Comparison of ENCODE assay signal across 9 cellular contexts in the genomic region with DNA sequence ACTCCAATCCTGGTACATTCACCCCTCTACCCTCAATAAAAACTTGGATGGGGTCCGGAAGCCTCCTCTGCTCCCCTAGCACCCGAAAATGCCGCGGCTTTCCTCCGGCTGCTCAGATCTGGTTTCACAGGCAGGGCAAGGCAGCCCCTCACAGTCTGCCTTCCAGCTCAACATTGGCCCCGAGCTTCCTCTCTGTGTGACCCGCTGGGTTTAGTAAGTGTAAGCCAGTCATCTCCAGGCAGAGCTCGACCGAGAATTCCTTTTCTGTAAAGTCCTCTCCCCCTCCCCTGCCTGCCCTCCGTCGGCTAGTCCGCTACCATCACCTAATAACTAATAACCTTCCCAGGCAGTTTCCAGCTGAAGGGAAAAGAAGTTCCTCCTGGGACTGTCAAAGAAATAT. TPM values are rescaled to one million over a fixed set of nuclear protein-coding genes. Genes with fewer than 3 reads are reported as not detected.
DNase-seq lines count a peak whose midpoint lies in the region; ATAC-seq, FAIRE-seq and TF ChIP-seq lines count a peak whose summit lies in the region.
"Had no signal": no experiment of that assay in that cellular context is flagged by ENCODE, and none has a peak within 500 bp of the region (broad histone marks: within the 10 kb centered on the region; RNA-seq: fewer than 3 reads in every experiment).

No MANE protein-coding gene starts in this region.

- FAIRE-seq in GM12891 (lab: Jason Lieb, UNC), result no peak

- TF ChIP-seq CTCF in dorsolateral prefrontal cortex (IDR thresholded peaks at IDR 0.05 in 54 of 56, conservative IDR thresholded peaks at IDR 0.05 in 2 of 56; ENCODE audit: low read depth in 1 of 56, partially characterized antibody in 56 of 56) (no peak), lower lobe of right lung (IDR thresholded peaks at IDR 0.05) (no peak)

- H3K36me3 ChIP-seq in lower lobe of right lung (no peaks in the 10 kb centered on the region), subcutaneous abdominal adipose tissue (ENCODE audit: control insufficient read depth in 5 of 5, insufficient read depth in 5 of 5, low read length in 5 of 5) (no peaks in the 10 kb centered on the region)

- H3K9me3 ChIP-seq in lower lobe of right lung, result no peaks in the 10 kb centered on the region
- no peaks in the 10 kb centered on the region for H3K9me3 ChIP-seq in subcutaneous abdominal adipose tissue (ENCODE audit: control insufficient read depth in 5 of 5, low read length in 5 of 5)

- TF ChIP-seq POLR2A in GM12891 (IDR thresholded peaks at IDR 0.05; ENCODE audit: low read depth, low read length), result no peak

- peak overlapping the region in 55 of 59 donors; percentile 10 to 68 (median 44) for H3K4me3 ChIP-seq in dorsolateral prefrontal cortex
- H3K4me3 ChIP-seq in lower lobe of right lung, result peak overlapping the region; percentile 46
- peak overlapping the region in 4 of 5 donors; percentile 18 to 49 (median 36) for H3K4me3 ChIP-seq in subcutaneous abdominal adipose tissue (ENCODE audit: low read depth in 1 of 5, low read length in 5 of 5)

- ATAC-seq in lower lobe of right lung, result peak; percentile 11 to 46
- ATAC-seq in HG03457 (IDR thresholded peaks at IDR 0.05; ENCODE audit: unreplicated experiment), result no peak
- ATAC-seq in GM19328 (IDR thresholded peaks at IDR 0.05; ENCODE audit: unreplicated experiment), result no peak
- ATAC-seq: activated CD4-positive, alpha-beta T cell treated with anti-CD3 and anti-CD28 coated beads for 36 hours had no signal

- peaks cover 10% of the 10 kb centered on the region for H3K4me1 ChIP-seq in lower lobe of right lung
- H3K4me1 ChIP-seq in subcutaneous abdominal adipose tissue (ENCODE audit: control insufficient read depth in 5 of 5, insufficient read depth in 5 of 5, low read length in 5 of 5), result peaks cover 0 to 28% (median 18%) of the 10 kb centered on the region in 5 donors

- H3K27ac ChIP-seq in dorsolateral prefrontal cortex (peak overlapping the region in 6 of 59 donors; percentile 13 to 51 (median 34)), lower lobe of right lung (peak overlapping the region; percentile 64), subcutaneous abdominal adipose tissue (ENCODE audit: low read depth, low read length) (peak overlapping the region; percentile 24)

- DNase-seq in M059J (ENCODE audit: low read depth), result peak; percentile 58
- DNase-seq in dorsolateral prefrontal cortex, result no peak
- DNase-seq in lower lobe of right lung, result peak; percentile 47
- no peak for DNase-seq in 8988T
- no peak for DNase-seq in GM12891 (ENCODE audit: insufficient read length, low spot score)
- DNase-seq: activated CD4-positive, alpha-beta T cell treated with anti-CD3 and anti-CD28 coated beads for 36 hours had no signal

- H3K27me3 ChIP-seq in dorsolateral prefrontal cortex, result peaks cover 0 to 46% (median 1%) of the 10 kb centered on the region in 45 donors
- peaks cover 15% of the 10 kb centered on the region for H3K27me3 ChIP-seq in lower lobe of right lung (ENCODE audit: low read depth)
- peaks cover 6 to 15% (median 12%) of the 10 kb centered on the region in 5 donors for H3K27me3 ChIP-seq in subcutaneous abdominal adipose tissue (ENCODE audit: control insufficient read depth in 5 of 5, insufficient read depth in 4 of 5, low read length in 5 of 5)

- intact Hi-C loops in dorsolateral prefrontal cortex (cut with DNase I) (loop anchor here in 1 of 2 donors (10.0 kb wide), 1 partner anchor 1375 kb away; no protein-coding TSS in a partner anchor), lower lobe of right lung (cut with DNase I) (no loop called here)

- peak overlapping the region in 1 of 5 donors; percentile 44 for H3K9ac ChIP-seq in subcutaneous abdominal adipose tissue (ENCODE audit: low read length in 5 of 5)

TF ChIP-seq in GM12891, 5 proteins besides CTCF, POLR2A, EP300 and RAD21:
- TF ChIP-seq POLR2AphosphoS5 (IDR thresholded peaks at IDR 0.05; ENCODE audit: low read depth, low read length), result no peak
- no peak for TF ChIP-seq PAX5 (IDR thresholded peaks at IDR 0.05; ENCODE audit: insufficient read depth, low read length, severe bottlenecking)
- TF ChIP-seq SPI1 (IDR thresholded peaks at IDR 0.05; ENCODE audit: low read depth, low read length), result no peak
- TF ChIP-seq TAF1 (IDR thresholded peaks at IDR 0.05; ENCODE audit: low read depth, low read length), result no peak
- TF ChIP-seq POU2F2 (IDR thresholded peaks at IDR 0.05; ENCODE audit: low read depth, low read length), result no peak

RNA-seq across cellular contexts. Expression of gene INHBA, which starts 3.4 kb away (rescaled TPM):
- total RNA-seq in M059J (2014; rRNA removed; shearing (Covaris generic)), result 2.1 and 5.2 TPM in 2 replicates
- total RNA-seq in dorsolateral prefrontal cortex (10 to 100 TPM in 2 of 120 experiments, 1 to 10 TPM in 107, under 1 TPM in 11; 0.47 to 15.4 (median 1.8) TPM), lower lobe of right lung (81.2 TPM)
- polyA plus RNA-seq in GM12891 (2012; ENCODE audit: low read depth, missing spikeins), result 0.03 TPM
- total RNA-seq: activated CD4-positive, alpha-beta T cell treated with anti-CD3 and anti-CD28 coated beads for 36 hours had no signal

Comparison
In these comparisons a context has a peak if more than half of its experiments do, and no peak if none do; other contexts are left out.
1. DNase-seq: peak in M059J (single experiment) and lower lobe of right lung (single experiment); none in dorsolateral prefrontal cortex (0 of 10), 8988T (single experiment) and GM12891 (single experiment).
2. ATAC-seq: peak in lower lobe of right lung (2 of 2); none in HG03457 (single experiment) and GM19328 (single experiment).
3. Peak in every context shown above with its lines, with median percentiles within 50 percentile points of each other: H3K4me3 ChIP-seq.